ENCODE assay signal across 21 cellular contexts in genomic region chr5:87851603-87852002, GRCh38.
DNase-seq lines count a peak whose midpoint lies in the region; ATAC-seq, FAIRE-seq and TF ChIP-seq lines count a peak whose summit lies in the region.
"Had no signal": no experiment of that assay in that cellular context is flagged by ENCODE, and none has a peak within 500 bp of the region (broad histone marks: within the 10 kb centered on the region; RNA-seq: fewer than 3 reads in every experiment).

No MANE protein-coding gene starts in this region.

- no peaks in the 10 kb centered on the region for H3K9me3 ChIP-seq in right lobe of liver
- H3K9me3 ChIP-seq in HepG2 (ENCODE audit: low read length) = no peaks in the 10 kb centered on the region
- H3K9me3 ChIP-seq: A549; BLaER1 treated with 17β-estradiol and CSF1 and Interleukin-3, amounts not matched to agents 10 nM and 100 nM; Caco-2 had no signal

- BruUV-seq in HepG2 (replicated peaks; lab: Mats Ljungman, UMichigan) = no TSS peak

- TF ChIP-seq CTCF in right lobe of liver (IDR thresholded peaks at IDR 0.05) (no peak), HepG2 (CRISPR knock-in tag; IDR thresholded peaks at IDR 0.05) (no peak)

- H3K79me2 ChIP-seq in HepG2 (ENCODE audit: insufficient read depth, low read length) = no peaks in the 10 kb centered on the region

- no peaks in the 10 kb centered on the region for H3K4me1 ChIP-seq in right lobe of liver
- no peaks in the 10 kb centered on the region for H3K4me1 ChIP-seq in HepG2 (ENCODE audit: insufficient read depth, low read length)
- H3K4me1 ChIP-seq: A549, Caco-2 had no signal

- DNase-seq in right lobe of liver (no peak), HepG2 (ENCODE audit: low spot score) (no peak), NCI-H69 (lab: John Stamatoyannopoulos, UW) (peak; percentile 53), left lobe of liver (ENCODE audit: low spot score) (no peak), hypothalamus (lab: John Stamatoyannopoulos, UW) (no peak)
- DNase-seq: AML-193; Caco-2; Calu3; CD4-positive, alpha-beta T cell; CD8-positive, alpha-beta T cell; DMS79 treated with DMSO at 0.1 percent for 48 hours; GF-D8 had no signal

- intact Hi-C loops in right lobe of liver (cut with DNase I) (no loop called here), HepG2 (cut with micrococcal nuclease; ENCODE audit: unreplicated experiment) (no loop called here)

- TF ChIP-seq RAD21 in HepG2 (CRISPR knock-in tag; IDR thresholded peaks at IDR 0.05) = no peak

- no peak for TF ChIP-seq EP300 in HepG2 (IDR thresholded peaks at IDR 0.05; ENCODE audit: low read depth in 2 of 2, low read length in 2 of 2)
- no peak for TF ChIP-seq EP300 in HepG2 (CRISPR knock-in tag; IDR thresholded peaks at IDR 0.05; ENCODE audit: borderline replicate concordance)

- no peak overlapping the region for H3K4me2 ChIP-seq in HepG2 (ENCODE audit: low read depth, low read length)
- H3K4me2 ChIP-seq: A549 had no signal

- H3K27me3 ChIP-seq in right lobe of liver (no peaks in the 10 kb centered on the region), HepG2 (ENCODE audit: control insufficient read depth in 1 of 2, insufficient read depth in 2 of 2, low read length in 2 of 2) (no peaks in the 10 kb centered on the region)
- H3K27me3 ChIP-seq: BLaER1 treated with 17β-estradiol and CSF1 and Interleukin-3, amounts not matched to agents 10 nM and 100 nM had no signal

- in situ Hi-C loops in HepG2 (cut with HindIII; ENCODE audit: extremely low pct_ligation_motif_present, low pct_unique_long_range_greater_than_20kb) = no loop called here

- H3K4me3 ChIP-seq in right lobe of liver (no peak overlapping the region), HepG2 (replicated peaks in 1 of 3; ENCODE audit: insufficient read depth in 1 of 3, low read depth in 2 of 3, low read length in 3 of 3) (no peak overlapping the region)
- H3K4me3 ChIP-seq: A549; BLaER1 treated with 17β-estradiol and CSF1 and Interleukin-3, amounts not matched to agents 10 nM and 100 nM had no signal

- H2AFZ ChIP-seq in HepG2 (ENCODE audit: low read length) = no peak overlapping the region

- POLR2A ChIA-PET in HepG2 (lab: Yijun Ruan, JAX) = no interaction called here

- TF ChIP-seq POLR2A in right lobe of liver (IDR thresholded peaks at IDR 0.05) (no peak), HepG2 (IDR thresholded peaks at IDR 0.05; ENCODE audit: insufficient read depth in 1 of 2, low read depth in 2 of 2, low read length in 2 of 2) (no peak)

- ATAC-seq in right lobe of liver = peak in 3 of 4 donors; percentile 47 to 65 (median 54)
- no peak for ATAC-seq in HepG2
- ATAC-seq in left lobe of liver = peak; percentile 33
- no peak for ATAC-seq in HG03139 (IDR thresholded peaks at IDR 0.05; ENCODE audit: unreplicated experiment)
- ATAC-seq: A549; CD8-positive, alpha-beta T cell had no signal

- CTCF ChIA-PET in HepG2 (lab: Yijun Ruan, JAX; ENCODE audit: low intra/inter-chr PET ratio, low total read pairs) = no interaction called here

- no peak overlapping the region for H3K9ac ChIP-seq in HepG2 (ENCODE audit: insufficient read depth, low read depth, low read length)
- H3K9ac ChIP-seq: BLaER1 treated with 17β-estradiol and CSF1 and Interleukin-3, amounts not matched to agents 10 nM and 100 nM had no signal

- H3K27ac ChIP-seq in right lobe of liver = no peak overlapping the region
- no peak overlapping the region for H3K27ac ChIP-seq in HepG2 (ENCODE audit: extremely low read length, insufficient read depth, low read length)
- H3K27ac ChIP-seq: 22Rv1; A549; BLaER1 treated with 17β-estradiol and CSF1 and Interleukin-3, amounts not matched to agents 10 nM and 100 nM; C4-2B had no signal

- no peak for FAIRE-seq in HepG2 (lab: Jason Lieb, UNC)
- FAIRE-seq: A549, D721Med, G401.6, GM12891, GM19239 had no signal

- H3K36me3 ChIP-seq in right lobe of liver (no peaks in the 10 kb centered on the region), HepG2 (replicated peaks in 1 of 2; ENCODE audit: control insufficient read depth in 1 of 2, insufficient read depth in 2 of 2, low read length in 2 of 2) (no peaks in the 10 kb centered on the region)
- H3K36me3 ChIP-seq: BLaER1 treated with 17β-estradiol and CSF1 and Interleukin-3, amounts not matched to agents 10 nM and 100 nM had no signal

- H4K20me1 ChIP-seq in HepG2 (ENCODE audit: insufficient read depth, low read length) = no peaks in the 10 kb centered on the region
- H4K20me1 ChIP-seq: BLaER1 treated with 17β-estradiol and CSF1 and Interleukin-3, amounts not matched to agents 10 nM and 100 nM had no signal

TF ChIP-seq in HepG2, 621 proteins besides CTCF, POLR2A, EP300 and RAD21:
- TF ChIP-seq ZNF101 (CRISPR knock-in tag; IDR thresholded peaks at IDR 0.05; ENCODE audit: borderline replicate concordance, low read depth) = no peak
- TF ChIP-seq ZNF776 (CRISPR knock-in tag; IDR thresholded peaks at IDR 0.05) = no peak
- no peak for TF ChIP-seq SMARCE1 (IDR thresholded peaks at IDR 0.05; ENCODE audit: borderline replicate concordance)
- TF ChIP-seq ZBED4 (CRISPR knock-in tag; IDR thresholded peaks at IDR 0.05; ENCODE audit: borderline replicate concordance) = no peak
- TF ChIP-seq ZNF547 (CRISPR knock-in tag; IDR thresholded peaks at IDR 0.05) = no peak
- no peak for TF ChIP-seq ETV6 (CRISPR knock-in tag; conservative IDR thresholded peaks at IDR 0.05)
- TF ChIP-seq ZNF703 (CRISPR knock-in tag; IDR thresholded peaks at IDR 0.05; ENCODE audit: borderline replicate concordance) = no peak
- TF ChIP-seq JARID2 (CRISPR knock-in tag; IDR thresholded peaks at IDR 0.05; ENCODE audit: insufficient replicate concordance) = no peak
- no peak for TF ChIP-seq ZSCAN9 (CRISPR knock-in tag; IDR thresholded peaks at IDR 0.05; ENCODE audit: borderline replicate concordance)
- TF ChIP-seq NR0B2 (CRISPR knock-in tag; IDR thresholded peaks at IDR 0.05) = no peak

Comparison
In these comparisons a context has a peak if more than half of its experiments do, and no peak if none do; other contexts are left out.
1. ATAC-seq: peak in right lobe of liver (3 of 4) and left lobe of liver (single experiment); none in HepG2 (single experiment) and HG03139 (single experiment).